Comparison of ENCODE assay signal across 1 cellular context in genomic region chr1:146032613-146033219, GRCh38.
TF ChIP-seq lines count a peak whose summit lies in the region.

No MANE protein-coding gene starts in this region.

TF ChIP-seq in GM23338, 12 proteins besides CTCF, POLR2A, EP300 and RAD21 (continued from another document):
- no peak for TF ChIP-seq ZNF462 (CRISPR knock-in tag; IDR thresholded peaks at IDR 0.05)
- TF ChIP-seq ZNF331 (CRISPR knock-in tag; IDR thresholded peaks at IDR 0.05; ENCODE audit: low read depth) = no peak
- TF ChIP-seq POLR2AphosphoS5 (IDR thresholded peaks at IDR 0.05; ENCODE audit: low read depth) = no peak
- TF ChIP-seq ZNF114 (CRISPR knock-in tag; IDR thresholded peaks at IDR 0.05) = no peak
- TF ChIP-seq JUNB (IDR thresholded peaks at IDR 0.05; ENCODE audit: unreplicated experiment) = no peak
- TF ChIP-seq EZH2phosphoT487 (IDR thresholded peaks at IDR 0.05; ENCODE audit: unreplicated experiment) = no peak
- TF ChIP-seq, protein P1, sequence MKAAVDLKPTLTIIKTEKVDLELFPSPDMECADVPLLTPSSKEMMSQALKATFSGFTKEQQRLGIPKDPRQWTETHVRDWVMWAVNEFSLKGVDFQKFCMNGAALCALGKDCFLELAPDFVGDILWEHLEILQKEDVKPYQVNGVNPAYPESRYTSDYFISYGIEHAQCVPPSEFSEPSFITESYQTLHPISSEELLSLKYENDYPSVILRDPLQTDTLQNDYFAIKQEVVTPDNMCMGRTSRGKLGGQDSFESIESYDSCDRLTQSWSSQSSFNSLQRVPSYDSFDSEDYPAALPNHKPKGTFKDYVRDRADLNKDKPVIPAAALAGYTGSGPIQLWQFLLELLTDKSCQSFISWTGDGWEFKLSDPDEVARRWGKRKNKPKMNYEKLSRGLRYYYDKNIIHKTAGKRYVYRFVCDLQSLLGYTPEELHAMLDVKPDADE (IDR thresholded peaks at IDR 0.05) = no peak
- no peak for TF ChIP-seq EZH2 (IDR thresholded peaks at IDR 0.05; ENCODE audit: low read depth, unreplicated experiment)
- TF ChIP-seq STAT1 (IDR thresholded peaks at IDR 0.05; ENCODE audit: unreplicated experiment) = no peak
- TF ChIP-seq NANOG (IDR thresholded peaks at IDR 0.05; ENCODE audit: borderline replicate concordance) = no peak
